Comparison of ENCODE assay signal across 1 cellular context in the genomic region with DNA sequence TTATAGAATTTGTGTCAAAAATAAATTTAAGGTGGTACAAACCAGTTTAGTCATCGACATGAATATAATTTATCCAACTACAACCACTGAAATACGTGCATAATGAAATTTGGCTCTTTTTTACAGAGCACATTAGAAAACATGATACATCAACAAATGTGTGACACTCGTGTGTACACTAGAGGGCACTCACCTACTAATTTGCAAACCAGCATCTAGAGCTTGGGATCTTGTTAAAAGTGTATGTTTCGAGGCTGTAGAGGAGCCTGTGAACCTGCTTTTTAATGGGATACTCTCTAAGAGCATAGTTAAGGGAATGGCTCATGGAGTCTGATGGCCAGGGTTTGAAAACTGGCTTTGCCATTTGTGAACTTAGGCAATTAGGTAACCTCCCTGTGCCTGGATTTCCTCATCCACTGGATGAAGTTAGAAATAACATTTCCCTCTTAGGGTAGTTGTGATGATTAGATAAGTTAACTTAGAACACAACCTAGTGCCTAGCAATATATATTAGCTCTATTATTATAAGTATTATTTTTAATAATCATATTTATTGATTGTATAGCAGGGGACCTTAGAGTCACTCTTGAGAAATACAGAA.
TF ChIP-seq lines count a peak whose summit lies in the region.

No MANE protein-coding gene starts in this region.

TF ChIP-seq in H1, 55 proteins besides CTCF, POLR2A, EP300 and RAD21 (continued from another document):
- TF ChIP-seq, protein P1, sequence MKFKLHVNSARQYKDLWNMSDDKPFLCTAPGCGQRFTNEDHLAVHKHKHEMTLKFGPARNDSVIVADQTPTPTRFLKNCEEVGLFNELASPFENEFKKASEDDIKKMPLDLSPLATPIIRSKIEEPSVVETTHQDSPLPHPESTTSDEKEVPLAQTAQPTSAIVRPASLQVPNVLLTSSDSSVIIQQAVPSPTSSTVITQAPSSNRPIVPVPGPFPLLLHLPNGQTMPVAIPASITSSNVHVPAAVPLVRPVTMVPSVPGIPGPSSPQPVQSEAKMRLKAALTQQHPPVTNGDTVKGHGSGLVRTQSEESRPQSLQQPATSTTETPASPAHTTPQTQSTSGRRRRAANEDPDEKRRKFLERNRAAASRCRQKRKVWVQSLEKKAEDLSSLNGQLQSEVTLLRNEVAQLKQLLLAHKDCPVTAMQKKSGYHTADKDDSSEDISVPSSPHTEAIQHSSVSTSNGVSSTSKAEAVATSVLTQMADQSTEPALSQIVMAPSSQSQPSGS (IDR thresholded peaks at IDR 0.05; ENCODE audit: low read length) = no peak
- TF ChIP-seq, protein P2, sequence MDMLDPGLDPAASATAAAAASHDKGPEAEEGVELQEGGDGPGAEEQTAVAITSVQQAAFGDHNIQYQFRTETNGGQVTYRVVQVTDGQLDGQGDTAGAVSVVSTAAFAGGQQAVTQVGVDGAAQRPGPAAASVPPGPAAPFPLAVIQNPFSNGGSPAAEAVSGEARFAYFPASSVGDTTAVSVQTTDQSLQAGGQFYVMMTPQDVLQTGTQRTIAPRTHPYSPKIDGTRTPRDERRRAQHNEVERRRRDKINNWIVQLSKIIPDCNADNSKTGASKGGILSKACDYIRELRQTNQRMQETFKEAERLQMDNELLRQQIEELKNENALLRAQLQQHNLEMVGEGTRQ (IDR thresholded peaks at IDR 0.05; ENCODE audit: low read length) = no peak
- TF ChIP-seq, protein P3, sequence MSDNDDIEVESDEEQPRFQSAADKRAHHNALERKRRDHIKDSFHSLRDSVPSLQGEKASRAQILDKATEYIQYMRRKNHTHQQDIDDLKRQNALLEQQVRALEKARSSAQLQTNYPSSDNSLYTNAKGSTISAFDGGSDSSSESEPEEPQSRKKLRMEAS (IDR thresholded peaks at IDR 0.05) = no peak
- no peak for TF ChIP-seq CBX8 (IDR thresholded peaks at IDR 0.05; ENCODE audit: borderline replicate concordance, low read depth, low read length)
- no peak for TF ChIP-seq KDM4A (IDR thresholded peaks at IDR 0.05; ENCODE audit: low read depth, low read length, severe bottlenecking)
- no peak for TF ChIP-seq RXRA (IDR thresholded peaks at IDR 0.05; ENCODE audit: insufficient read depth, low read depth, low read length)
- TF ChIP-seq SP2 (IDR thresholded peaks at IDR 0.05; ENCODE audit: low read length) = no peak
- no peak for TF ChIP-seq YY1 (IDR thresholded peaks at IDR 0.05; ENCODE audit: low read depth, low read length)
- TF ChIP-seq HDAC2 (IDR thresholded peaks at IDR 0.05; ENCODE audit: borderline replicate concordance in 1 of 2, low read depth in 2 of 2, low read length in 2 of 2) = no peak
- no peak for TF ChIP-seq SP4 (IDR thresholded peaks at IDR 0.05; ENCODE audit: low read length)
- no peak for TF ChIP-seq RBBP5 (IDR thresholded peaks at IDR 0.05; ENCODE audit: borderline replicate concordance, low read depth, low read length)
- no peak for TF ChIP-seq SP1 (IDR thresholded peaks at IDR 0.05; ENCODE audit: low read depth, low read length)
- no peak for TF ChIP-seq ZNF274 (IDR thresholded peaks at IDR 0.05; ENCODE audit: borderline replicate concordance, extremely low read depth, low read length)
- no peak for TF ChIP-seq JUN (IDR thresholded peaks at IDR 0.05; ENCODE audit: low read depth, low read length)
